In the genomic region with DNA sequence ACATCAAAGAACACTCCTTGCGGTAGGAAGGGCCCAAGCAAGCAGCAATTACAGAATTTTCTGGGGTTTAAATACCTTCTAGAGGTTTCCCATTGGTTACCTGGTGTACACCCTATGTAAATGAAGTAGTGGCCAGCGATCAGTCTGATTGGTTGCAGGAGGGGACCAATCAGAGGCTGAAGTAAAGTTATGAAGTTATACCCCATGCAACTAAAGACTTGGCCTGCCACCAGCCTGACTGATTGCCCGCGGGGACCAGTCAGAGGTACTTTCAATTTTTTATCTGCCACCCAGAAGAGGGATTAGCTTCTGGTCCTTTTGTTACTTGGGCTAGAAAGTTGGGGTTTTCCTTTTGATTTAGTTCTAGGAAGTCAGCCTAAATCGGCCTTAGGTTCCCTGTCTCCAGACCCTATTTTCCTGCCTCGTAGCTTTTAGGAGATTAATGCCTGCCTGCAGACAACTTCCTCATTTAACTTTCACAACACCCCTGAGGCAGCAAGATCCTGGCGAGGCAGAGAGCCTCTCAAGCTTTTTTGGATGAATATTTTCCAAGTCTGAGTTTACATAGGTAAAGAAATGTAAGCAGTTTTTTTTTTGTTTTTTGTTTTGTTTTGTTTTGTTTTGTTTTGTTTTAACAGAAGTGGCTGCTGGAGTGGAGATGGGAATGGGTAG, we compare ENCODE assay signal across 11 cellular contexts. TPM values are rescaled to one million over a fixed set of nuclear protein-coding genes. Genes with fewer than 3 reads are reported as not detected.
DNase-seq lines count a peak whose midpoint lies in the region; ATAC-seq and TF ChIP-seq lines count a peak whose summit lies in the region.
"Had no signal": no experiment of that assay in that cellular context is flagged by ENCODE, and none has a peak within 500 bp of the region (broad histone marks: within the 10 kb centered on the region; RNA-seq: fewer than 3 reads in every experiment).

No MANE protein-coding gene starts in this region.

- peaks cover 12% of the 10 kb centered on the region for H3K4me1 ChIP-seq in colonic mucosa
- H3K4me1 ChIP-seq: breast epithelium had no signal

- peaks cover 4% of the 10 kb centered on the region for H3K36me3 Mint-ChIP-seq in osteocyte (ENCODE audit: unreplicated experiment)

- H3K27ac ChIP-seq in colonic mucosa: peak overlapping the region; percentile 96
- H3K27ac ChIP-seq: breast epithelium, upper lobe of right lung had no signal

- H3K9ac ChIP-seq in colonic mucosa (ENCODE audit: low read depth in 2 of 2, low read length in 2 of 2): peak overlapping the region in 1 of 2 donors; percentile 49

- intact Hi-C loops in colonic mucosa (cut with DNase I): loop anchor here (5.0 to 10.0 kb wide), 2 partner anchors 57 to 100 kb away; a partner anchor contains a TSS

- ATAC-seq in HG03139 (IDR thresholded peaks at IDR 0.05; ENCODE audit: unreplicated experiment): no peak
- ATAC-seq: upper lobe of right lung had no signal

- H3K27ac Mint-ChIP-seq in osteocyte (ENCODE audit: unreplicated experiment): no peak overlapping the region

- TF ChIP-seq CTCF in colonic mucosa (IDR thresholded peaks at IDR 0.05) (no peak), osteocyte (IDR thresholded peaks at IDR 0.05) (no peak)

- H3K4me3 Mint-ChIP-seq in osteocyte (ENCODE audit: unreplicated experiment): no peak overlapping the region

- no peak overlapping the region for H3K4me3 ChIP-seq in colonic mucosa
- H3K4me3 ChIP-seq: upper lobe of right lung had no signal

- no peaks in the 10 kb centered on the region for H3K9me3 ChIP-seq in colonic mucosa
- H3K9me3 ChIP-seq: breast epithelium, upper lobe of right lung had no signal

- no peaks in the 10 kb centered on the region for H3K27me3 ChIP-seq in colonic mucosa
- H3K27me3 ChIP-seq: breast epithelium, upper lobe of right lung had no signal

- peaks cover 32% of the 10 kb centered on the region for H3K4me1 Mint-ChIP-seq in osteocyte (ENCODE audit: unreplicated experiment)

- no peaks in the 10 kb centered on the region for H3K9me3 Mint-ChIP-seq in osteocyte (ENCODE audit: unreplicated experiment)
- H3K9me3 Mint-ChIP-seq: activated T-helper 1 cell treated with anti-CD3 and anti-CD28 coated beads, Interleukin-12 subunit alpha, Interleukin-12 subunit beta, Interleukin-2, Interleukin-4 antibody, amounts not matched to agents 30 ng/mL and 10 ng/mL and 1 ng/mL, durations not matched to agents 14 hours and 24 hours and 36 hours had no signal

- no peaks in the 10 kb centered on the region for H3K27me3 Mint-ChIP-seq in osteocyte (ENCODE audit: unreplicated experiment)

- DNase-seq in activated CD4-positive, alpha-beta T cell treated with anti-CD3 and anti-CD28 coated beads for 48 hours: peak; percentile 13
- no peak for DNase-seq in activated CD4-positive, alpha-beta T cell treated with anti-CD3 and anti-CD28 coated beads, Interleukin-2, amount 50 U/mL, for 1 hour
- peak; percentile 46 for DNase-seq in NAMALWA (ENCODE audit: low spot score)
- DNase-seq in colonic mucosa: peak; percentile 81
- peak; percentile 13 for DNase-seq in osteocyte (ENCODE audit: extremely low spot score, unreplicated experiment)
- DNase-seq in DMS79 treated with DMSO at 0.1 percent for 48 hours (lab: John Stamatoyannopoulos, UW): no peak
- no peak for DNase-seq in 8988T
- DNase-seq: upper lobe of right lung had no signal

- H3K36me3 ChIP-seq in colonic mucosa: no peaks in the 10 kb centered on the region
- H3K36me3 ChIP-seq: breast epithelium, upper lobe of right lung had no signal

RNA-seq across cellular contexts. Expression of a gene that starts 1.5 kb away (rescaled TPM):
- total RNA-seq in colonic mucosa (10 to 100 TPM; 55.0 to 56.3 TPM), osteocyte (63.9 and 64.8 TPM in 2 replicates)

RNA-seq across cellular contexts. Expression of a gene that starts 32.4 kb away (rescaled TPM):
- total RNA-seq in colonic mucosa (1,000 to 10,000 TPM in 1 of 2 donors, 10 to 100 TPM in 1; 25.4 to 1,198 TPM), osteocyte (190 and 191 TPM in 2 replicates)

RNA-seq across cellular contexts. Expression of a gene that starts 59.5 kb away (rescaled TPM):
- total RNA-seq in colonic mucosa (10 to 100 TPM; 17.8 to 22.9 TPM), osteocyte (26.5 and 27.5 TPM in 2 replicates)

Comparison
In these comparisons a context has a peak if more than half of its experiments do, and no peak if none do; other contexts are left out.
1. DNase-seq: peak in activated CD4-positive, alpha-beta T cell treated with anti-CD3 and anti-CD28 coated beads for 48 hours (single experiment), NAMALWA (single experiment), colonic mucosa (single experiment) and osteocyte (single experiment); none in activated CD4-positive, alpha-beta T cell treated with anti-CD3 and anti-CD28 coated beads, Interleukin-2, amount 50 U/mL, for 1 hour (single experiment), DMS79 treated with DMSO at 0.1 percent for 48 hours (single experiment) and 8988T (single experiment).